In genomic region chr10:88881335-88881734, GRCh38 we compare ENCODE assay signal across 9 cellular contexts. TPM values are rescaled to one million over a fixed set of nuclear protein-coding genes. Genes with fewer than 3 reads are reported as not detected.
A peak's percentile ranks its signal among the peaks of the same experiment; 100 is the strongest.
DNase-seq lines count a peak whose midpoint lies in the region; ATAC-seq, FAIRE-seq and TF ChIP-seq lines count a peak whose summit lies in the region.
"Had no signal": no experiment of that assay in that cellular context is flagged by ENCODE, and none has a peak within 500 bp of the region (broad histone marks: within the 10 kb centered on the region; RNA-seq: fewer than 3 reads in every experiment).

No MANE protein-coding gene starts in this region.

- no peaks in the 10 kb centered on the region for H3K27me3 Mint-ChIP-seq in activated T-cell treated with anti-CD3 and anti-CD28 coated beads, Interleukin-2, amount 50 U/mL, for 72 hours (ENCODE audit: low read depth)
- peaks cover 25% of the 10 kb centered on the region for H3K27me3 Mint-ChIP-seq in type B pancreatic cell

- H3K4me1 ChIP-seq in adrenal gland (replicated peaks in 1 of 2): peaks cover 28 to 61% of the 10 kb centered on the region in 2 donors
- peaks cover 20% of the 10 kb centered on the region for H3K4me1 ChIP-seq in HepG2 (ENCODE audit: insufficient read depth, low read length)

- TF ChIP-seq CTCF in adrenal gland (IDR thresholded peaks at IDR 0.05): no peak
- TF ChIP-seq CTCF in HepG2 (CRISPR knock-in tag; IDR thresholded peaks at IDR 0.05): no peak
- TF ChIP-seq CTCF in type B pancreatic cell (conservative IDR thresholded peaks at IDR 0.05): no peak

- H3K27me3 ChIP-seq in adrenal gland: no peaks in the 10 kb centered on the region
- H3K27me3 ChIP-seq in HepG2 (ENCODE audit: control insufficient read depth in 1 of 2, insufficient read depth in 2 of 2, low read length in 2 of 2): peaks cover 0 to 15% of the 10 kb centered on the region in 2 experiments; a peak in 1 of 5 replicates

- intact Hi-C loops in adrenal gland (cut with DNase I): no loop called here
- intact Hi-C loops in HepG2 (cut with micrococcal nuclease; ENCODE audit: unreplicated experiment): loop anchor here (2.0 to 5.0 kb wide), 3 partner anchors 47 to 141 kb away; no protein-coding TSS in a partner anchor

- CTCF ChIA-PET in HepG2 (lab: Yijun Ruan, JAX; ENCODE audit: low intra/inter-chr PET ratio, low total read pairs): no interaction called here

- no peaks in the 10 kb centered on the region for H3K79me2 ChIP-seq in HepG2 (ENCODE audit: insufficient read depth, low read length)

- no peak for FAIRE-seq in HepG2 (lab: Jason Lieb, UNC)

- peak overlapping the region; percentile 91 for H3K4me2 ChIP-seq in HepG2 (ENCODE audit: low read depth, low read length)

- H3K36me3 ChIP-seq in adrenal gland (replicated peaks in 1 of 2) (no peaks in the 10 kb centered on the region), HepG2 (replicated peaks in 1 of 2; ENCODE audit: control insufficient read depth in 1 of 2, insufficient read depth in 2 of 2, low read length in 2 of 2) (no peaks in the 10 kb centered on the region)

- POLR2A ChIA-PET in HepG2 (lab: Yijun Ruan, JAX): no interaction called here

- TSS peak; percentile 74 for BruUV-seq in HepG2 (replicated peaks; lab: Mats Ljungman, UMichigan)

- no peak for TF ChIP-seq RAD21 in HepG2 (CRISPR knock-in tag; IDR thresholded peaks at IDR 0.05)

- peak overlapping the region; percentile 96 for H3K27ac Mint-ChIP-seq in activated T-cell treated with anti-CD3 and anti-CD28 coated beads, Interleukin-2, amount 50 U/mL, for 72 hours
- H3K27ac Mint-ChIP-seq in type B pancreatic cell: peak overlapping the region; percentile 83

- ATAC-seq in activated T-cell treated with anti-CD3 and anti-CD28 coated beads, Interleukin-2, amount 50 U/mL, for 72 hours (replicated peaks in 1 of 2): no peak
- no peak for ATAC-seq in HepG2

- H3K36me3 Mint-ChIP-seq in activated T-cell treated with anti-CD3 and anti-CD28 coated beads, Interleukin-2, amount 50 U/mL, for 72 hours (ENCODE audit: insufficient read depth in 2 of 2): peaks cover 0 to 5% of the 10 kb centered on the region in 2 donors
- H3K36me3 Mint-ChIP-seq in type B pancreatic cell: no peaks in the 10 kb centered on the region

- H3K4me3 Mint-ChIP-seq in activated T-cell treated with anti-CD3 and anti-CD28 coated beads, Interleukin-2, amount 50 U/mL, for 72 hours: peak overlapping the region; percentile 96
- H3K4me3 Mint-ChIP-seq in type B pancreatic cell: peak overlapping the region; percentile 96

- no peaks in the 10 kb centered on the region for H3K9me3 Mint-ChIP-seq in activated T-cell treated with anti-CD3 and anti-CD28 coated beads, Interleukin-2, amount 50 U/mL, for 72 hours
- no peaks in the 10 kb centered on the region for H3K9me3 Mint-ChIP-seq in type B pancreatic cell

- H3K9ac ChIP-seq in HepG2 (ENCODE audit: insufficient read depth, low read depth, low read length): peak overlapping the region; percentile 58; the same call in 1 of the 2 replicates

- TF ChIP-seq EP300 in HepG2 (IDR thresholded peaks at IDR 0.05; ENCODE audit: low read depth in 2 of 2, low read length in 2 of 2): no peak
- TF ChIP-seq EP300 in HepG2 (CRISPR knock-in tag; IDR thresholded peaks at IDR 0.05; ENCODE audit: borderline replicate concordance): no peak

- no peak for TF ChIP-seq POLR2A in adrenal gland (IDR thresholded peaks at IDR 0.05)
- no peak for TF ChIP-seq POLR2A in HepG2 (IDR thresholded peaks at IDR 0.05; ENCODE audit: insufficient read depth in 1 of 2, low read depth in 2 of 2, low read length in 2 of 2)

- in situ Hi-C loops in HepG2 (cut with HindIII; ENCODE audit: extremely low pct_ligation_motif_present, low pct_unique_long_range_greater_than_20kb): no loop called here

- no peaks in the 10 kb centered on the region for H4K20me1 ChIP-seq in HepG2 (ENCODE audit: insufficient read depth, low read length)

- H3K9me3 ChIP-seq in adrenal gland (replicated peaks in 1 of 3): no peaks in the 10 kb centered on the region
- no peaks in the 10 kb centered on the region for H3K9me3 ChIP-seq in HepG2 (ENCODE audit: low read length)

- H3K4me3 ChIP-seq in adrenal gland: peak overlapping the region in 3 of 4 donors; percentile 16 to 83 (median 72)
- H3K4me3 ChIP-seq in HepG2 (replicated peaks in 1 of 3; ENCODE audit: insufficient read depth in 1 of 3, low read depth in 2 of 3, low read length in 3 of 3): peak overlapping the region; percentile 65 to 85 (median 67); a peak in 5 of 6 replicates

- DNase-seq in activated T-cell treated with anti-CD3 and anti-CD28 coated beads, Interleukin-2, amount 50 U/mL, for 72 hours: no peak
- DNase-seq in activated T-cell treated with anti-CD3 and anti-CD28 coated beads for 4 hours: no peak
- DNase-seq in adrenal gland: no peak
- DNase-seq in HepG2 (ENCODE audit: low spot score): no peak
- no peak for DNase-seq in type B pancreatic cell (ENCODE audit: extremely low spot score, unreplicated experiment)
- no peak for DNase-seq in stimulated activated CD8-positive, alpha-beta memory T cell treated with anti-CD3 and anti-CD28 coated beads, Interleukin-4, amount 100 ng/mL, for 48 hours
- DNase-seq in NCI-H1436 treated with DMSO at 0.1 percent for 48 hours (lab: John Stamatoyannopoulos, UW): no peak
- DNase-seq in NCI-H2081 treated with DMSO at 0.1 percent for 48 hours (lab: John Stamatoyannopoulos, UW): no peak

- no peak overlapping the region for H2AFZ ChIP-seq in HepG2 (ENCODE audit: low read length)

- WGBS in adrenal gland, 4 donors: 11 to 21% (median 15%) methylated on average over 6 of the region's 6 CpGs
- 30% methylated on average over 6 of the region's 6 CpGs for WGBS in HepG2 (ENCODE audit: low lambda C conversion rate)

- peaks cover 72% of the 10 kb centered on the region for H3K4me1 Mint-ChIP-seq in activated T-cell treated with anti-CD3 and anti-CD28 coated beads, Interleukin-2, amount 50 U/mL, for 72 hours (ENCODE audit: low read depth)
- H3K4me1 Mint-ChIP-seq in type B pancreatic cell (ENCODE audit: unreplicated experiment): peaks cover 19% of the 10 kb centered on the region

- H3K27ac ChIP-seq in adrenal gland: peak overlapping the region; percentile 26 to 98 (median 95)
- no peak overlapping the region for H3K27ac ChIP-seq in HepG2 (ENCODE audit: extremely low read length, insufficient read depth, low read length)

RNA-seq across cellular contexts. Expression of gene STAMBPL1, which starts 1.3 kb away (rescaled TPM):
- total RNA-seq in activated T-cell treated with anti-CD3 and anti-CD28 coated beads, Interleukin-2, amount 50 U/mL, for 72 hours: 10 to 100 TPM; 28.2 to 39.9 TPM
- 100 to 1,000 TPM in 1 of 8 donors, 10 to 100 TPM in 7; 11.0 to 108 (median 57.4) TPM for total RNA-seq in adrenal gland
- polyA plus RNA-seq in adrenal gland: 10 to 100 TPM; 22.0 to 49.2 (median 27.0) TPM
- total RNA-seq in HepG2 (2016; rRNA removed; fragmentation: Illumina TruSeq; extraction: Trizol): 1.5 and 1.6 TPM in 2 replicates
- total RNA-seq in HepG2 (2016; cell fraction: cytosol; rRNA removed; fragmentation: Illumina TruSeq; extraction: Trizol; ENCODE audit: low read depth): 0.79 and 1.1 TPM in 2 replicates
- total RNA-seq in HepG2 (2016; cell fraction: insoluble cytoplasmic fraction; rRNA removed; fragmentation: Illumina TruSeq; extraction: Trizol): 1.7 TPM in 2 replicates
- total RNA-seq in HepG2 (2016; cell fraction: membrane; rRNA removed; fragmentation: Illumina TruSeq; extraction: Trizol): 1.5 and 1.6 TPM in 2 replicates
- 3.3 and 3.9 TPM in 2 replicates for total RNA-seq in HepG2 (2016; cell fraction: nucleus; rRNA removed; fragmentation: Illumina TruSeq; extraction: Trizol)
- 1.0 and 1.4 TPM in 2 replicates for polyA plus RNA-seq in HepG2 (2011; rRNA removed)
- polyA plus RNA-seq in HepG2 (2011; cell fraction: cytosol; rRNA removed): 0.82 and 0.91 TPM in 2 replicates
- 1.6 and 2.4 TPM in 2 replicates for polyA plus RNA-seq in HepG2 (2011; cell fraction: nucleus; rRNA removed)
- polyA plus RNA-seq in HepG2 (2012): 0.62 and 0.73 TPM in 2 replicates
- 0.42 and 0.52 TPM in 2 replicates for polyA plus RNA-seq in HepG2 (2016; cell fraction: cytosol; fragmentation: Illumina TruSeq; extraction: Trizol; ENCODE audit: low read depth)
- 1.2 and 1.9 TPM in 2 replicates for polyA plus RNA-seq in HepG2 (2016; cell fraction: insoluble cytoplasmic fraction; fragmentation: Illumina TruSeq; extraction: Trizol; ENCODE audit: low read depth)
- polyA plus RNA-seq in HepG2 (2016; cell fraction: membrane; fragmentation: Illumina TruSeq; extraction: Trizol; ENCODE audit: low read depth): 0.41 and 0.76 TPM in 2 replicates
- polyA plus RNA-seq in HepG2 (2016; cell fraction: nucleus; fragmentation: Illumina TruSeq; extraction: Trizol; ENCODE audit: insufficient read depth, low read depth): 0.38 and 1.6 TPM in 2 replicates
- polyA minus RNA-seq in HepG2 (2011; rRNA and poly(A)+ RNA removed; ENCODE audit: low replicate concordance): 1.6 and 17.0 TPM in 2 replicates
- polyA minus RNA-seq in HepG2 (2011; cell fraction: cytosol; rRNA and poly(A)+ RNA removed): 0.49 and 0.62 TPM in 2 replicates
- 5.2 and 5.8 TPM in 2 replicates for polyA minus RNA-seq in HepG2 (2011; cell fraction: nucleus; rRNA and poly(A)+ RNA removed)
- total RNA-seq in type B pancreatic cell (ENCODE audit: low replicate concordance): 5.9 and 8.4 TPM in 2 replicates

RNA-seq across cellular contexts. Expression of gene ANKRD22, which starts 29.7 kb away (rescaled TPM):
- total RNA-seq in activated T-cell treated with anti-CD3 and anti-CD28 coated beads, Interleukin-2, amount 50 U/mL, for 72 hours: under 1 TPM; 0.24 to 0.65 TPM
- total RNA-seq in adrenal gland: 1 to 10 TPM in 1 of 8 donors, under 1 TPM in 3, not detected in 4; 0.36 to 2.0 (median 0.53) TPM
- 1 to 10 TPM in 1 of 3 donors, under 1 TPM in 2; 0.29 to 1.9 (median 0.37) TPM for polyA plus RNA-seq in adrenal gland
- total RNA-seq in HepG2 (2016; rRNA removed; fragmentation: Illumina TruSeq; extraction: Trizol): not detected in 2 replicates
- not detected in 2 replicates for total RNA-seq in HepG2 (2016; cell fraction: cytosol; rRNA removed; fragmentation: Illumina TruSeq; extraction: Trizol; ENCODE audit: low read depth)
- not detected in 2 replicates for total RNA-seq in HepG2 (2016; cell fraction: insoluble cytoplasmic fraction; rRNA removed; fragmentation: Illumina TruSeq; extraction: Trizol)
- total RNA-seq in HepG2 (2016; cell fraction: membrane; rRNA removed; fragmentation: Illumina TruSeq; extraction: Trizol): not detected in 2 replicates
- total RNA-seq in HepG2 (2016; cell fraction: nucleus; rRNA removed; fragmentation: Illumina TruSeq; extraction: Trizol): not detected in 2 replicates
- not detected in 2 replicates for polyA plus RNA-seq in HepG2 (2011; rRNA removed)
- polyA plus RNA-seq in HepG2 (2011; cell fraction: cytosol; rRNA removed): not detected in 2 replicates
- polyA plus RNA-seq in HepG2 (2011; cell fraction: nucleus; rRNA removed): not detected in 2 replicates
- not detected in 2 replicates for polyA plus RNA-seq in HepG2 (2012)
- polyA plus RNA-seq in HepG2 (2016; cell fraction: cytosol; fragmentation: Illumina TruSeq; extraction: Trizol; ENCODE audit: low read depth): not detected in 2 replicates
- not detected in 2 replicates for polyA plus RNA-seq in HepG2 (2016; cell fraction: insoluble cytoplasmic fraction; fragmentation: Illumina TruSeq; extraction: Trizol; ENCODE audit: low read depth)
- not detected in 2 replicates for polyA plus RNA-seq in HepG2 (2016; cell fraction: membrane; fragmentation: Illumina TruSeq; extraction: Trizol; ENCODE audit: low read depth)
- not detected in 2 replicates for polyA plus RNA-seq in HepG2 (2016; cell fraction: nucleus; fragmentation: Illumina TruSeq; extraction: Trizol; ENCODE audit: insufficient read depth, low read depth)
- polyA minus RNA-seq in HepG2 (2011; rRNA and poly(A)+ RNA removed; ENCODE audit: low replicate concordance): not detected in 2 replicates
- polyA minus RNA-seq in HepG2 (2011; cell fraction: cytosol; rRNA and poly(A)+ RNA removed): not detected in 2 replicates
- not detected in 2 replicates for polyA minus RNA-seq in HepG2 (2011; cell fraction: nucleus; rRNA and poly(A)+ RNA removed)
- total RNA-seq in type B pancreatic cell (ENCODE audit: low replicate concordance): 2.9 and 8.4 TPM in 2 replicates
- total RNA-seq: dermis microvascular lymphatic vessel endothelial cell had no signal
